In the genomic region with DNA sequence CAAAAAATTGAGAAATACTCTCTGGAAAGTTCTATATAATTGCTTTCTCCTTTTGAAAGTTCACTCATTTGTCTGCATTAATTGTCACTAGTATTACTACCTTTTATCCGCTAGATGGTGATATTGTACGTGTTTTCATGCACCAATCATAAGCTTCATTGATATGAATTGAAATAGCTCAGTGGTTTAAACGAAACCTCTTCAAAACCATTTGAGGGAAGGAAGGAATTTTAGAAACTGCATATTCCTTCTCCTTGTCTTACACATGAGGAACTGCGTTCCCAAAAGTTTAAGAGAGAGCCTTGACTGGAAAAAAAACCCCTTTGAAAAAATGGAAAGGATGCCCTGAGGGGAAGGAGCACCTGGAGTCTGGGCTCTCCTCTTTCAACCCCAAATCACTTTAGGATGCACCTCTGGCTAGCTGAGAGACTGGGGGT, we compare ENCODE assay signal across 8 cellular contexts.
A peak's percentile ranks its signal among the peaks of the same experiment; 100 is the strongest.
DNase-seq lines count a peak whose midpoint lies in the region; ATAC-seq and TF ChIP-seq lines count a peak whose summit lies in the region.

No MANE protein-coding gene starts in this region.

- no peaks in the 10 kb centered on the region for H3K36me3 Mint-ChIP-seq in endothelial cell (ENCODE audit: low read depth, unreplicated experiment)
- no peaks in the 10 kb centered on the region for H3K36me3 Mint-ChIP-seq in naive thymus-derived CD8-positive, alpha-beta T cell
- no peaks in the 10 kb centered on the region for H3K36me3 Mint-ChIP-seq in stimulated activated memory B cell treated with anti-CD40 and anti-IgM and Interleukin-4, amounts not matched to agents 10 μg/mL and 1 μg/mL and 100 μg/mL, for 72 hours

- H3K4me1 ChIP-seq in Peyer's patch: no peaks in the 10 kb centered on the region

- no peak overlapping the region for H3K4me3 ChIP-seq in Peyer's patch

- DNase-seq in DMS53 (lab: John Stamatoyannopoulos, UW) (peak; percentile 67), Peyer's patch (no peak), endothelial cell (ENCODE audit: low spot score) (no peak), middle frontal gyrus (ENCODE audit: extremely low spot score, low spot score) (no peak)
- DNase-seq in naive thymus-derived CD8-positive, alpha-beta T cell: peak in 3 of 10 donors; percentile 45 to 50 (median 46)

- no peaks in the 10 kb centered on the region for H3K4me1 Mint-ChIP-seq in endothelial cell (ENCODE audit: unreplicated experiment)
- peaks cover 0 to 2% (median 0%) of the 10 kb centered on the region in 4 donors for H3K4me1 Mint-ChIP-seq in naive thymus-derived CD8-positive, alpha-beta T cell
- H3K4me1 Mint-ChIP-seq in stimulated activated memory B cell treated with anti-CD40 and anti-IgM and Interleukin-4, amounts not matched to agents 10 μg/mL and 1 μg/mL and 100 μg/mL, for 72 hours: no peaks in the 10 kb centered on the region

- H3K4me3 Mint-ChIP-seq in endothelial cell (ENCODE audit: unreplicated experiment): no peak overlapping the region
- H3K4me3 Mint-ChIP-seq in naive thymus-derived CD8-positive, alpha-beta T cell: no peak overlapping the region
- H3K4me3 Mint-ChIP-seq in stimulated activated memory B cell treated with anti-CD40 and anti-IgM and Interleukin-4, amounts not matched to agents 10 μg/mL and 1 μg/mL and 100 μg/mL, for 72 hours: no peak overlapping the region

- TF ChIP-seq CTCF in Peyer's patch (IDR thresholded peaks at IDR 0.05) (peak; percentile 16 to 76 (median 64)), endothelial cell (IDR thresholded peaks at IDR 0.05; ENCODE audit: unreplicated experiment) (peak; percentile 64)

- peak; percentile 62 for ATAC-seq in GM19324 (IDR thresholded peaks at IDR 0.05; ENCODE audit: low FRiP score, unreplicated experiment)
- ATAC-seq in HG03342 (IDR thresholded peaks at IDR 0.05; ENCODE audit: unreplicated experiment): peak; percentile 86
- peak; percentile 60 to 71 for ATAC-seq in naive thymus-derived CD8-positive, alpha-beta T cell
- no peak for ATAC-seq in stimulated activated memory B cell treated with anti-CD40 and anti-IgM and Interleukin-4, amounts not matched to agents 10 μg/mL and 1 μg/mL and 100 μg/mL, for 72 hours

- H3K27ac ChIP-seq in Peyer's patch: no peak overlapping the region

- no peak for TF ChIP-seq POLR2A in Peyer's patch (IDR thresholded peaks at IDR 0.05)

- H3K27me3 Mint-ChIP-seq in endothelial cell (ENCODE audit: unreplicated experiment): peaks cover 5% of the 10 kb centered on the region
- H3K27me3 Mint-ChIP-seq in naive thymus-derived CD8-positive, alpha-beta T cell: peaks cover 8 to 38% (median 13%) of the 10 kb centered on the region in 5 donors
- H3K27me3 Mint-ChIP-seq in stimulated activated memory B cell treated with anti-CD40 and anti-IgM and Interleukin-4, amounts not matched to agents 10 μg/mL and 1 μg/mL and 100 μg/mL, for 72 hours: peaks cover 40% of the 10 kb centered on the region

- no peaks in the 10 kb centered on the region for H3K9me3 Mint-ChIP-seq in endothelial cell (ENCODE audit: unreplicated experiment)
- no peaks in the 10 kb centered on the region for H3K9me3 Mint-ChIP-seq in naive thymus-derived CD8-positive, alpha-beta T cell
- H3K9me3 Mint-ChIP-seq in stimulated activated memory B cell treated with anti-CD40 and anti-IgM and Interleukin-4, amounts not matched to agents 10 μg/mL and 1 μg/mL and 100 μg/mL, for 72 hours: no peaks in the 10 kb centered on the region

- POLR2A ChIA-PET in naive thymus-derived CD8-positive, alpha-beta T cell (lab: Charles Lee): no interaction called here

- H3K36me3 ChIP-seq in Peyer's patch: no peaks in the 10 kb centered on the region

- H3K27ac Mint-ChIP-seq in endothelial cell (ENCODE audit: unreplicated experiment): no peak overlapping the region
- H3K27ac Mint-ChIP-seq in naive thymus-derived CD8-positive, alpha-beta T cell: no peak overlapping the region
- no peak overlapping the region for H3K27ac Mint-ChIP-seq in stimulated activated memory B cell treated with anti-CD40 and anti-IgM and Interleukin-4, amounts not matched to agents 10 μg/mL and 1 μg/mL and 100 μg/mL, for 72 hours

- no peaks in the 10 kb centered on the region for H3K27me3 ChIP-seq in Peyer's patch

- no peaks in the 10 kb centered on the region for H3K9me3 ChIP-seq in Peyer's patch
